Comparison of ENCODE assay signal across 12 cellular contexts in the genomic region with DNA sequence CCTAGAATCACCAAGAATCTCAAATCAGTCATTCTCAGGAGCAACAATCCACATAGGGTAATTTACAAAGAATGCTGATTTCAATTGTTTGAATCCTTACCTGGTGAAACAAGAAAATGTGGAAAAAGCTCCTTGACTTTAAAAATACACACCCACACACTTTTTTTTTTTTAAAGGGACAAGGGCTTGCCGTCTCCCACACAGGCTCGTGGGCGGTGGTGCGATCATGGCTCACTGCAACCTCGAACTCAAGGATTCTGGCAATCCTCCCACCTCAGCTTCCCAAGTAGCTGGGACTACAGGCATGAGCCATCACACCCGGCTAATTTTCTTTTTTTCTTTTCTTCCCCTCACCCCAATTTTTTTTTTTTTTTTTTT. TPM values are rescaled to one million over a fixed set of nuclear protein-coding genes. Genes with fewer than 3 reads are reported as not detected.
DNase-seq lines count a peak whose midpoint lies in the region; ATAC-seq and TF ChIP-seq lines count a peak whose summit lies in the region.
"Had no signal": no experiment of that assay in that cellular context is flagged by ENCODE, and none has a peak within 500 bp of the region (broad histone marks: within the 10 kb centered on the region; RNA-seq: fewer than 3 reads in every experiment).

No MANE protein-coding gene starts in this region.

- peaks cover 2% of the 10 kb centered on the region for H3K27me3 Mint-ChIP-seq in neural progenitor cell (ENCODE audit: insufficient read depth, low read depth)
- peaks cover 0 to 3% (median 0%) of the 10 kb centered on the region in 5 donors for H3K27me3 Mint-ChIP-seq in naive thymus-derived CD8-positive, alpha-beta T cell

- no TSS peak for BruUV-seq in A673 (replicated peaks; lab: Mats Ljungman, UMichigan)

- POLR2A ChIA-PET in A673 (lab: Charles Lee; ENCODE audit: low non-redundant PET) = no interaction called here
- POLR2A ChIA-PET in RWPE1 (lab: Yijun Ruan, JAX; ENCODE audit: low non-redundant PET) = interaction anchor here (0.6 to 0.8 kb wide), 3 partner anchors 35 to 608 kb away, joined by 3 to 6 read pairs (median 3); no protein-coding TSS in a partner anchor
- POLR2A ChIA-PET in naive thymus-derived CD8-positive, alpha-beta T cell (lab: Charles Lee) = no interaction called here

- TF ChIP-seq CTCF in A673 (conservative IDR thresholded peaks at IDR 0.05; ENCODE audit: low read depth, low read length) (no peak), RWPE1 (conservative IDR thresholded peaks at IDR 0.05; ENCODE audit: low read depth) (no peak), esophagus squamous epithelium (IDR thresholded peaks at IDR 0.05) (no peak), neural progenitor cell (IDR thresholded peaks at IDR 0.05) (no peak)

- no peaks in the 10 kb centered on the region for H3K9me3 ChIP-seq in A673 (ENCODE audit: low read depth, low read length, poor library complexity, severe bottlenecking)
- no peaks in the 10 kb centered on the region for H3K9me3 ChIP-seq in esophagus squamous epithelium
- no peaks in the 10 kb centered on the region for H3K9me3 ChIP-seq in neural progenitor cell (ENCODE audit: low read depth)
- H3K9me3 ChIP-seq: thoracic aorta had no signal

- H3K9me3 Mint-ChIP-seq in neural progenitor cell = no peaks in the 10 kb centered on the region
- H3K9me3 Mint-ChIP-seq in naive thymus-derived CD8-positive, alpha-beta T cell = no peaks in the 10 kb centered on the region
- H3K9me3 Mint-ChIP-seq: activated CD4-positive, alpha-beta memory T cell treated with anti-CD3 and anti-CD28 coated beads for 36 hours; naive B cell had no signal

- H3K4me1 Mint-ChIP-seq in neural progenitor cell = peaks cover 22% of the 10 kb centered on the region
- H3K4me1 Mint-ChIP-seq in naive thymus-derived CD8-positive, alpha-beta T cell = no peaks in the 10 kb centered on the region
- H3K4me1 Mint-ChIP-seq: B cell, naive B cell had no signal

- no peak for ATAC-seq in GM19023 (IDR thresholded peaks at IDR 0.05; ENCODE audit: unreplicated experiment)
- ATAC-seq in naive thymus-derived CD8-positive, alpha-beta T cell = no peak
- ATAC-seq in GM19351 (IDR thresholded peaks at IDR 0.05; ENCODE audit: unreplicated experiment) = no peak

- no peak overlapping the region for H3K9ac ChIP-seq in neural progenitor cell

- no peak overlapping the region for H2AFZ ChIP-seq in neural progenitor cell (replicated peaks)

- H3K4me1 ChIP-seq in A673 (ENCODE audit: insufficient read depth, low read length, poor library complexity, severe bottlenecking) (peaks cover 32% of the 10 kb centered on the region), esophagus squamous epithelium (peaks cover 14 to 36% (median 19%) of the 10 kb centered on the region in 3 donors), neural progenitor cell (peaks cover 9% of the 10 kb centered on the region)

- DNase-seq in A673 (ENCODE audit: low spot score) (no peak), RWPE1 (ENCODE audit: low spot score) (no peak), esophagus squamous epithelium (lab: John Stamatoyannopoulos, UW) (no peak), neural progenitor cell (ENCODE audit: low spot score) (no peak), NK-92 (lab: John Stamatoyannopoulos, UW; ENCODE audit: unreplicated experiment) (no peak)
- DNase-seq in naive thymus-derived CD8-positive, alpha-beta T cell = no peak
- DNase-seq: activated CD4-positive, alpha-beta memory T cell treated with anti-CD3 and anti-CD28 coated beads for 36 hours; naive B cell had no signal

- no peaks in the 10 kb centered on the region for H3K27me3 ChIP-seq in A673 (replicated peaks; ENCODE audit: insufficient read depth, low read depth, low read length, poor library complexity)
- H3K27me3 ChIP-seq in esophagus squamous epithelium = no peaks in the 10 kb centered on the region
- H3K27me3 ChIP-seq in neural progenitor cell = no peaks in the 10 kb centered on the region

- H3K36me3 Mint-ChIP-seq in neural progenitor cell = no peaks in the 10 kb centered on the region
- H3K36me3 Mint-ChIP-seq in naive thymus-derived CD8-positive, alpha-beta T cell = no peaks in the 10 kb centered on the region
- H3K36me3 Mint-ChIP-seq: activated CD4-positive, alpha-beta memory T cell treated with anti-CD3 and anti-CD28 coated beads for 36 hours; naive B cell had no signal

- 25 to 27% methylated on average over 6 of the region's 6 CpGs for WGBS in esophagus squamous epithelium, 2 donors

- H4K20me1 ChIP-seq in neural progenitor cell (ENCODE audit: low read depth) = no peaks in the 10 kb centered on the region

- intact Hi-C loops in A673 (cut with micrococcal nuclease; ENCODE audit: unreplicated experiment) (no loop called here), esophagus squamous epithelium (cut with DNase I) (no loop called here)

- H3K4me3 ChIP-seq in A673 (ENCODE audit: low read depth, low read length, poor library complexity, severe bottlenecking) (no peak overlapping the region), esophagus squamous epithelium (no peak overlapping the region), neural progenitor cell (no peak overlapping the region)
- H3K4me3 ChIP-seq: thoracic aorta had no signal

- H3K4me2 ChIP-seq in neural progenitor cell = no peak overlapping the region

- CTCF ChIA-PET in A673 (lab: Charles Lee) = no interaction called here
- CTCF ChIA-PET in RWPE1 (lab: Yijun Ruan, JAX) = interaction anchor here (0.6 to 0.7 kb wide), 3 partner anchors 83 to 469 kb away, joined by 3 to 5 read pairs (median 4); no protein-coding TSS in a partner anchor

- peak overlapping the region; percentile 43 for H3K27ac Mint-ChIP-seq in neural progenitor cell
- H3K27ac Mint-ChIP-seq in naive thymus-derived CD8-positive, alpha-beta T cell = no peak overlapping the region
- H3K27ac Mint-ChIP-seq: activated CD4-positive, alpha-beta memory T cell treated with anti-CD3 and anti-CD28 coated beads for 36 hours; B cell; naive B cell had no signal

- H3F3A ChIP-seq in neural progenitor cell (ENCODE audit: low read depth) = peaks cover 7% of the 10 kb centered on the region

- H3K27ac ChIP-seq in A673 (ENCODE audit: low read depth, low read length, poor library complexity, severe bottlenecking) (peak overlapping the region; percentile 24), RWPE1 (peak overlapping the region; percentile 97), esophagus squamous epithelium (peak overlapping the region; percentile 76 to 87 (median 82)), neural progenitor cell (no peak overlapping the region)

- H3K36me3 ChIP-seq in A673 (ENCODE audit: insufficient read depth, low read length, poor library complexity, severe bottlenecking) (no peaks in the 10 kb centered on the region), esophagus squamous epithelium (no peaks in the 10 kb centered on the region), neural progenitor cell (no peaks in the 10 kb centered on the region)
- H3K36me3 ChIP-seq: thoracic aorta had no signal

- H3K79me2 ChIP-seq in neural progenitor cell (ENCODE audit: low read depth) = no peaks in the 10 kb centered on the region

- H3K4me3 Mint-ChIP-seq in neural progenitor cell = no peak overlapping the region
- H3K4me3 Mint-ChIP-seq in naive thymus-derived CD8-positive, alpha-beta T cell = no peak overlapping the region
- H3K4me3 Mint-ChIP-seq: activated CD4-positive, alpha-beta memory T cell treated with anti-CD3 and anti-CD28 coated beads for 36 hours; B cell; naive B cell had no signal

- TF ChIP-seq POLR2A in esophagus squamous epithelium (IDR thresholded peaks at IDR 0.05) = no peak

RNA-seq across cellular contexts. Expression of gene PARD6B, which starts 30.7 kb away (rescaled TPM):
- total RNA-seq in A673 (2021) (24.7 and 28.1 TPM in 2 replicates), esophagus squamous epithelium (1 to 10 TPM; 4.7 to 6.5 (median 5.3) TPM), neural progenitor cell (ENCODE audit: low replicate concordance) (31.0 and 45.7 TPM in 2 replicates)
- total RNA-seq in naive thymus-derived CD8-positive, alpha-beta T cell = 10 to 100 TPM in 1 of 2 experiments, 1 to 10 TPM in 1; 9.4 to 12.0 TPM
- polyA plus RNA-seq in naive thymus-derived CD8-positive, alpha-beta T cell = 1 to 10 TPM in 2 of 3 donors, under 1 TPM in 1; 0.49 to 2.0 (median 1.4) TPM

RNA-seq across cellular contexts. Expression of gene BCAS4, which starts 32.8 kb away (rescaled TPM):
- 28.4 and 35.2 TPM in 2 replicates for total RNA-seq in A673 (2021)
- 1 to 10 TPM in 1 of 4 donors, under 1 TPM in 3; 0.18 to 2.3 (median 0.54) TPM for total RNA-seq in esophagus squamous epithelium
- 15.3 and 24.1 TPM in 2 replicates for total RNA-seq in neural progenitor cell (ENCODE audit: low replicate concordance)
- 10 to 100 TPM; 77.4 to 89.9 TPM for total RNA-seq in naive thymus-derived CD8-positive, alpha-beta T cell
- 10 to 100 TPM; 33.5 to 51.5 (median 39.9) TPM for polyA plus RNA-seq in naive thymus-derived CD8-positive, alpha-beta T cell
